ENCODE assay signal across 1 cellular context in genomic region chr1:82979593-82980230, GRCh38.
TF ChIP-seq lines count a peak whose summit lies in the region.

No MANE protein-coding gene starts in this region.

TF ChIP-seq in GM23338, 12 proteins besides CTCF, POLR2A, EP300 and RAD21 (continued from another document):
- no peak for TF ChIP-seq ZNF462 (CRISPR knock-in tag; IDR thresholded peaks at IDR 0.05)
- no peak for TF ChIP-seq POLR2AphosphoS5 (IDR thresholded peaks at IDR 0.05; ENCODE audit: low read depth)
- no peak for TF ChIP-seq NANOG (IDR thresholded peaks at IDR 0.05; ENCODE audit: borderline replicate concordance)
- TF ChIP-seq ETS1 (IDR thresholded peaks at IDR 0.05) = no peak
